Comparison of ENCODE assay signal across 8 cellular contexts in genomic region chr2:169824373-169825333, GRCh38. TPM values are rescaled to one million over a fixed set of nuclear protein-coding genes. Genes with fewer than 3 reads are reported as not detected.
A peak's percentile ranks its signal among the peaks of the same experiment; 100 is the strongest.
DNase-seq lines count a peak whose midpoint lies in the region; ATAC-seq, FAIRE-seq and TF ChIP-seq lines count a peak whose summit lies in the region.

Gene METTL5 (minus strand): TSS chr2:169824905. CDS start chr2:169824597, 308 bp downstream.

- FAIRE-seq in pancreas (lab: Jason Lieb, UNC): no peak

- peak; percentile 62 for ATAC-seq in HG02588 (IDR thresholded peaks at IDR 0.05; ENCODE audit: unreplicated experiment)
- peak; percentile 82 for ATAC-seq in Right ventricle myocardium superior (ENCODE audit: poor library complexity)
- peak; percentile 78 to 88 (median 84) for ATAC-seq in pancreas

- peak; percentile 94 for TF ChIP-seq CTCF in GM12864 (IDR thresholded peaks at IDR 0.05; ENCODE audit: low read depth, low read length, missing control alignments)
- TF ChIP-seq CTCF in pancreas (IDR thresholded peaks at IDR 0.05): peak; percentile 78 to 94 (median 88)
- peak; percentile 92 to 99 (median 97) for TF ChIP-seq CTCF in tibial nerve (IDR thresholded peaks at IDR 0.05)

- H3K36me3 ChIP-seq in pancreas: no peaks in the 10 kb centered on the region
- H3K36me3 ChIP-seq in tibial nerve: peaks cover 0 to 15% (median 0%) of the 10 kb centered on the region in 3 donors

- H3K27me3 ChIP-seq in pancreas (no peaks in the 10 kb centered on the region), tibial nerve (no peaks in the 10 kb centered on the region)

- intact Hi-C loops in Right ventricle myocardium superior (cut with DNase I) (loop anchor here (5.0 kb wide), 2 partner anchors 53 to 103 kb away; no protein-coding TSS in a partner anchor), pancreas (cut with DNase I) (loop anchor here in 1 of 3 donors (5.0 kb wide), 1 partner anchor 103 kb away; no protein-coding TSS in a partner anchor)

- H3K27ac ChIP-seq in pancreas: peak within 1 kb of the TSS; percentile 35 to 78 (median 60)
- peak within 1 kb of the TSS; percentile 27 to 88 (median 82) for H3K27ac ChIP-seq in tibial nerve

- no peaks in the 10 kb centered on the region for H3K9me3 ChIP-seq in pancreas
- H3K9me3 ChIP-seq in tibial nerve: no peaks in the 10 kb centered on the region

- H3K4me1 ChIP-seq in pancreas: peaks cover 7 to 31% (median 16%) of the 10 kb centered on the region in 3 donors
- H3K4me1 ChIP-seq in tibial nerve: peaks cover 0 to 55% (median 26%) of the 10 kb centered on the region in 4 donors

- 1 to 2% methylated on average over 59 to 61 of the region's 61 CpGs for WGBS in pancreas, 2 donors
- WGBS in tibial nerve, 2 donors: 2 to 3% methylated on average over 52 to 60 of the region's 61 CpGs

- peak in 1 of 2 donors; percentile 63 for TF ChIP-seq EP300 in tibial nerve (IDR thresholded peaks at IDR 0.05)

- DNase-seq in GM12864 (ENCODE audit: low read depth) (peak; percentile 41), NCI-H1048 (lab: John Stamatoyannopoulos, UW) (peak; percentile 58), SW 1271 (lab: John Stamatoyannopoulos, UW) (peak; percentile 36 to 81), Right ventricle myocardium superior (peak; percentile 92), pancreas (peak; percentile 69 to 93 (median 82)), tibial nerve (ENCODE audit: low spot score in 2 of 2) (peak; percentile 59 to 68)
- peak; percentile 61 for DNase-seq in activated naive CD8-positive, alpha-beta T cell treated with anti-CD3 and anti-CD28 coated beads, Interleukin-2, amount 50 U/mL, for 16 hours (ENCODE audit: low read depth, low spot score)

- peak; percentile 49 to 54 for TF ChIP-seq POLR2A in tibial nerve (IDR thresholded peaks at IDR 0.05)

- H3K4me3 ChIP-seq in GM12864 (ENCODE audit: low read depth, low read length): peak within 1 kb of the TSS; percentile 57
- peak within 1 kb of the TSS; percentile 69 to 88 (median 71) for H3K4me3 ChIP-seq in pancreas
- H3K4me3 ChIP-seq in tibial nerve: peak within 1 kb of the TSS; percentile 58 to 92 (median 76)

RNA-seq across cellular contexts. Expression of gene METTL5, which starts in this region (rescaled TPM):
- 69.1 TPM for total RNA-seq in Right ventricle myocardium superior
- total RNA-seq in pancreas: 10 to 100 TPM; 29.7 to 35.6 (median 32.9) TPM
- polyA plus RNA-seq in pancreas: 10 to 100 TPM; 36.3 to 41.3 TPM
- total RNA-seq in tibial nerve: 10 to 100 TPM; 41.0 to 83.5 (median 47.2) TPM

Comparison
In these comparisons a context has a peak if more than half of its experiments do, and no peak if none do; other contexts are left out.
1. Peak in every context shown above with its lines: DNase-seq, ATAC-seq, H3K4me3 ChIP-seq and H3K27ac ChIP-seq.
2. DNase-seq: peak in every context shown above with its lines; median percentile 92 in Right ventricle myocardium superior; 82 in pancreas; 64 in tibial nerve; 61 in activated naive CD8-positive, alpha-beta T cell treated with anti-CD3 and anti-CD28 coated beads, Interleukin-2, amount 50 U/mL, for 16 hours; 58 in SW 1271; 58 in NCI-H1048; 41 in GM12864.